10 cellular contexts compared by ENCODE assay signal in genomic region chr7:5970347-5970911, GRCh38. TPM values are rescaled to one million over a fixed set of nuclear protein-coding genes. Genes with fewer than 3 reads are reported as not detected.
DNase-seq lines count a peak whose midpoint lies in the region; ATAC-seq, FAIRE-seq and TF ChIP-seq lines count a peak whose summit lies in the region.
"Not testable (repeated sequence)": the region's sequence is repeated elsewhere in the genome, so short reads cannot be mapped to it uniquely, and the experiment has no call there.
"Had no signal": no experiment of that assay in that cellular context is flagged by ENCODE, and none has a peak within 500 bp of the region (broad histone marks: within the 10 kb centered on the region; RNA-seq: fewer than 3 reads in every experiment).

Gene RSPH10B (minus strand): TSS chr7:5970689. CDS start chr7:5967116, 3,573 bp downstream.

- not testable (repeated sequence) for H3K36me3 Mint-ChIP-seq in nephron progenitor cell (ENCODE audit: low read depth)

- POLR2A ChIA-PET in GM12878 (lab: Charles Lee) = not testable (repeated sequence)

- in situ Hi-C loops in GM23248 (cut with MboI); GM12878 (cut with MboI): not testable (repeated sequence)

- H3K9me3 Mint-ChIP-seq in nephron progenitor cell = not testable (repeated sequence)

- H3K4me1 ChIP-seq in GM23248 (ENCODE audit: insufficient read depth); GM12878 (ENCODE audit: control insufficient read depth, insufficient read depth, low read length); heart left ventricle: not testable (repeated sequence)

- H3K9me3 ChIP-seq in GM23248 (ENCODE audit: low read depth); GM12878 (replicated peaks; ENCODE audit: control insufficient read depth, insufficient read depth, low read length); heart left ventricle: not testable (repeated sequence)

- DNase-seq in GM23248 (peak; percentile 0), nephron progenitor cell (peak; percentile 36)
- DNase-seq in GM12878 (ENCODE audit: low read depth, low spot score); heart left ventricle; kidney epithelial cell (ENCODE audit: low read depth); skeletal muscle cell (ENCODE audit: low read depth): not testable (repeated sequence)

- H2AFZ ChIP-seq in GM23248; GM12878 (ENCODE audit: control insufficient read depth, low read depth, low read length): not testable (repeated sequence)

- not testable (repeated sequence) for FAIRE-seq in GM12878 (lab: Jason Lieb, UNC)

- not testable (repeated sequence) for H3K27ac Mint-ChIP-seq in nephron progenitor cell

- not testable (repeated sequence) for H3F3A ChIP-seq in GM23248 (ENCODE audit: insufficient read depth)

- not testable (repeated sequence) for H3K9ac ChIP-seq in GM23248; GM12878 (ENCODE audit: control insufficient read depth, insufficient read depth, low read length)

- H3K4me1 Mint-ChIP-seq in nephron progenitor cell = not testable (repeated sequence)

- BruUV-seq in GM12878 (replicated peaks; lab: Mats Ljungman, UMichigan) = not testable (repeated sequence)

- H3K27ac ChIP-seq in GM23248; GM12878 (ENCODE audit: control insufficient read depth, insufficient read depth); heart left ventricle: not testable (repeated sequence)

- not testable (repeated sequence) for H3K4me3 Mint-ChIP-seq in nephron progenitor cell

- not testable (repeated sequence) for H3K9me2 ChIP-seq in GM23248 (ENCODE audit: insufficient read depth)

- TF ChIP-seq CTCF in GM12878 (IDR thresholded peaks at IDR 0.05 in 2 of 3, conservative IDR thresholded peaks at IDR 0.05 in 1 of 3; ENCODE audit: control insufficient read depth in 2 of 3, extremely low read depth in 1 of 3, insufficient read depth in 1 of 3, low read depth in 3 of 3, low read length in 3 of 3); heart left ventricle (IDR thresholded peaks at IDR 0.05); kidney epithelial cell (IDR thresholded peaks at IDR 0.05; ENCODE audit: insufficient read depth, low read length, poor library complexity, severe bottlenecking); nephron progenitor cell (IDR thresholded peaks at IDR 0.05): not testable (repeated sequence)

- intact Hi-C loops in GM12878 (cut with micrococcal nuclease; ENCODE audit: unreplicated experiment); heart left ventricle (cut with DNase I): not testable (repeated sequence)

- H3K36me3 ChIP-seq in GM23248 (ENCODE audit: low read depth); GM12878 (ENCODE audit: control insufficient read depth in 2 of 2, insufficient read depth in 2 of 2, low read length in 1 of 2); heart left ventricle; kidney epithelial cell (ENCODE audit: control insufficient read depth, insufficient read depth, low read length): not testable (repeated sequence)

- H3K79me2 ChIP-seq in GM23248 (ENCODE audit: insufficient read depth); GM12878 (ENCODE audit: control insufficient read depth, insufficient read depth, low read length): not testable (repeated sequence)

- not testable (repeated sequence) for H3K4me3 ChIP-seq in GM23248, GM12878
- H3K4me3 ChIP-seq in heart left ventricle (peak within 1 kb of the TSS in 4 of 12 donors; percentile 19 to 32 (median 24)), kidney epithelial cell (ENCODE audit: low read depth, low read length) (peak within 1 kb of the TSS; percentile 24), skeletal muscle cell (ENCODE audit: low read depth, low read length) (peak within 1 kb of the TSS; percentile 27)

- ATAC-seq in SK-N-SH treated with all-trans-retinoic acid at 6 μM for 48 hours = peak; percentile 15
- ATAC-seq in GM12878 = peak; percentile 31; the same call in 2 of the 3 replicates
- ATAC-seq in heart left ventricle = peak; percentile 52 to 87 (median 69)

- SMC1A ChIA-PET in GM12878 (lab: Charles Lee; ENCODE audit: uncharacterized antibody, unreplicated experiment) = not testable (repeated sequence)

- not testable (repeated sequence) for H3K27me3 Mint-ChIP-seq in nephron progenitor cell (ENCODE audit: low read depth, poor library complexity)

- 0% methylated on average over 1 of the region's 43 CpGs; no CpG with 5 or more reads in 1 of the 2 experiments for WGBS in GM23248 (ENCODE audit: low coverage in 1 of 2, low lambda C conversion rate in 2 of 2, missing lambda C conversion rate in 2 of 2), 2 experiments
- WGBS in GM12878 (ENCODE audit: insufficient coverage, insufficient replicate concordance, low lambda C conversion rate, missing lambda C conversion rate) = 66% methylated on average over 17 of the region's 43 CpGs
- 3 to 4% methylated on average over 21 to 27 of the region's 43 CpGs; no CpG with 5 or more reads in 2 of the 4 donors for WGBS in heart left ventricle, 4 donors

- H3K4me2 ChIP-seq in GM23248 (ENCODE audit: unreplicated experiment); GM12878 (ENCODE audit: control insufficient read depth, insufficient read depth): not testable (repeated sequence)

- RAD21 ChIA-PET in GM12878 (lab: Charles Lee; ENCODE audit: unreplicated experiment) = not testable (repeated sequence)

- H3K27me3 ChIP-seq in GM23248 (replicated peaks; ENCODE audit: insufficient read depth); GM12878 (replicated peaks in 1 of 2; ENCODE audit: control insufficient read depth in 2 of 2, insufficient read depth in 2 of 2, low read length in 1 of 2); heart left ventricle; kidney epithelial cell (ENCODE audit: control insufficient read depth, insufficient read depth, low read length): not testable (repeated sequence)

- TF ChIP-seq POLR2A in GM12878 (IDR thresholded peaks at IDR 0.05; ENCODE audit: low read depth, low read length); heart left ventricle (IDR thresholded peaks at IDR 0.05): not testable (repeated sequence)

- H4K20me1 ChIP-seq in GM23248 (ENCODE audit: insufficient read depth); GM12878 (ENCODE audit: control insufficient read depth, insufficient read depth): not testable (repeated sequence)

- TF ChIP-seq EP300 in GM12878 (IDR thresholded peaks at IDR 0.05; ENCODE audit: borderline replicate concordance in 1 of 2, control insufficient read depth in 1 of 2, low read depth in 2 of 2, low read length in 2 of 2) = not testable (repeated sequence)

- CTCF ChIA-PET in GM12878 (lab: Yijun Ruan, JAX) = not testable (repeated sequence)

- TF ChIP-seq RAD21 in GM12878 (IDR thresholded peaks at IDR 0.05; ENCODE audit: insufficient read depth, low read depth, low read length) = not testable (repeated sequence)

RNA-seq across cellular contexts. Expression of gene RSPH10B, which starts in this region (rescaled TPM):
- not detected in 2 replicates for total RNA-seq in GM23248 (2014; rRNA removed; shearing (Covaris generic))
- polyA plus RNA-seq in GM23248 (2016; fragmentation: Nextera tagmentation; extraction: Ambion mirVana) = not detected in 2 replicates
- total RNA-seq in GM12878 (2013; cell fraction: nucleolus; rRNA removed) = 0.81 TPM in 1 of 2 replicates, not detected in the other
- total RNA-seq in GM12878 (2014; rRNA removed) = 0.05 TPM in 1 of 2 replicates, not detected in the other
- 0.23 TPM in 1 of 2 replicates, not detected in the other for total RNA-seq in GM12878 (2014; rRNA removed; fragmentation: Illumina TruSeq; extraction: Trizol)
- total RNA-seq in GM12878 (2021) = 0.35 TPM in 1 of 2 replicates, not detected in the other
- not detected for polyA plus RNA-seq in GM12878 (2011; ENCODE audit: low read depth)
- polyA plus RNA-seq in GM12878 (2011; rRNA removed) = 0.03 TPM in 1 of 2 replicates, not detected in the other
- not detected in 2 replicates for polyA plus RNA-seq in GM12878 (2011; cell fraction: cytosol; rRNA removed)
- polyA plus RNA-seq in GM12878 (2011; cell fraction: nucleus; rRNA removed) = 0.15 and 0.27 TPM in 2 replicates
- 0.08 TPM in 1 of 2 replicates, not detected in the other for polyA plus RNA-seq in GM12878 (2012)
- polyA plus RNA-seq in GM12878 (2014; fragmentation: Illumina TruSeq; extraction: Trizol) = not detected in 2 replicates
- polyA plus RNA-seq in GM12878 (2014; fragmentation: Nextera tagmentation; extraction: Ambion mirVana) = not detected
- not detected in 2 replicates for polyA plus RNA-seq in GM12878 (2014; rRNA removed)
- not detected for polyA plus RNA-seq in GM12878 (2016; fragmentation: Nextera tagmentation; extraction: Ambion mirVana)
- not detected in 2 replicates for polyA minus RNA-seq in GM12878 (2011; rRNA and poly(A)+ RNA removed)
- polyA minus RNA-seq in GM12878 (2011; cell fraction: cytosol; rRNA and poly(A)+ RNA removed) = not detected in 2 replicates
- 0.96 TPM in 1 of 2 replicates, not detected in the other for polyA minus RNA-seq in GM12878 (2011; cell fraction: nucleus; rRNA and poly(A)+ RNA removed)
- under 1 TPM in 1 of 9 donors, not detected in 8; 0.80 TPM for total RNA-seq in heart left ventricle
- under 1 TPM in 1 of 2 donors, not detected in 1; 0.03 TPM for polyA plus RNA-seq in heart left ventricle
- 0.21 TPM in 1 of 2 replicates, not detected in the other for total RNA-seq in kidney epithelial cell
- total RNA-seq: CD4-positive, CD25-positive, alpha-beta regulatory T cell; G401; K562 had no signal
- polyA plus RNA-seq: CD4-positive, CD25-positive, alpha-beta regulatory T cell had no signal

Comparison
In these comparisons a context has a peak if more than half of its experiments do, and no peak if none do; other contexts are left out.
1. Peak in DNase-seq in GM23248; RNA of the gene not detected or under 1 TPM.
2. Peak in ATAC-seq in GM12878; RNA of the gene not detected or under 1 TPM.
3. Peak in ATAC-seq in heart left ventricle; RNA of the gene not detected or under 1 TPM.
4. ATAC-seq: peak in every context shown above with its lines; median percentile 69 in heart left ventricle; 31 in GM12878; 15 in SK-N-SH treated with all-trans-retinoic acid at 6 μM for 48 hours.